ENCODE assay signal across 9 cellular contexts in genomic region chr19:18170714-18171255, GRCh38. TPM values are rescaled to one million over a fixed set of nuclear protein-coding genes. Genes with fewer than 3 reads are reported as not detected.
A peak's percentile ranks its signal among the peaks of the same experiment; 100 is the strongest.
DNase-seq lines count a peak whose midpoint lies in the region; ATAC-seq and TF ChIP-seq lines count a peak whose summit lies in the region.
"Had no signal": no experiment of that assay in that cellular context is flagged by ENCODE, and none has a peak within 500 bp of the region (broad histone marks: within the 10 kb centered on the region; RNA-seq: fewer than 3 reads in every experiment).

No MANE protein-coding gene starts in this region.

- no peaks in the 10 kb centered on the region for H3K9me3 ChIP-seq in DOHH2 (ENCODE audit: control insufficient read depth, insufficient read depth, low read length)
- H3K9me3 ChIP-seq in colonic mucosa: no peaks in the 10 kb centered on the region
- H3K9me3 ChIP-seq in neutrophil: no peaks in the 10 kb centered on the region
- H3K9me3 ChIP-seq: Caco-2 had no signal

- H3K36me3 ChIP-seq in DOHH2 (ENCODE audit: control insufficient read depth, low read length): peaks cover 43% of the 10 kb centered on the region
- no peaks in the 10 kb centered on the region for H3K36me3 ChIP-seq in colonic mucosa
- peaks cover 9% of the 10 kb centered on the region for H3K36me3 ChIP-seq in neutrophil

- DNase-seq in colonic mucosa: no peak
- no peak for DNase-seq in T-helper 9 cell
- no peak for DNase-seq in NCI-H2227 treated with DMSO at 0.1 percent for 48 hours (lab: John Stamatoyannopoulos, UW)
- no peak for DNase-seq in dermis blood vessel endothelial cell
- DNase-seq in left lobe of liver (ENCODE audit: low spot score): no peak
- DNase-seq: Caco-2 had no signal

- peaks cover 33% of the 10 kb centered on the region for H3F3A ChIP-seq in DOHH2 (ENCODE audit: control insufficient read depth, insufficient read depth)

- no peaks in the 10 kb centered on the region for H3K9me2 ChIP-seq in DOHH2 (replicated peaks; ENCODE audit: control insufficient read depth, low read length)

- TF ChIP-seq CTCF in DOHH2 (IDR thresholded peaks at IDR 0.05; ENCODE audit: low read depth, low read length, poor library complexity, severe bottlenecking) (no peak), colonic mucosa (IDR thresholded peaks at IDR 0.05) (no peak), neutrophil (IDR thresholded peaks at IDR 0.05) (no peak)

- ATAC-seq in HG03378 (IDR thresholded peaks at IDR 0.05; ENCODE audit: unreplicated experiment) (peak; percentile 33), left lobe of liver (no peak)

- H3K4me1 ChIP-seq in DOHH2 (ENCODE audit: control insufficient read depth, low read length) (peaks cover 66% of the 10 kb centered on the region), colonic mucosa (peaks cover 8% of the 10 kb centered on the region), neutrophil (ENCODE audit: control insufficient read depth in 1 of 2, insufficient read depth in 1 of 2, low read depth in 1 of 2, low read length in 1 of 2) (peaks cover 62 to 76% of the 10 kb centered on the region in 2 experiments)

- H3K4me2 ChIP-seq in DOHH2 (ENCODE audit: low read length): peak overlapping the region; percentile 99

- intact Hi-C loops in colonic mucosa (cut with DNase I): no loop called here

- peaks cover 35% of the 10 kb centered on the region for H3K79me2 ChIP-seq in DOHH2 (ENCODE audit: control insufficient read depth, low read length)

- no peaks in the 10 kb centered on the region for H3K27me3 ChIP-seq in DOHH2 (ENCODE audit: control insufficient read depth, low read length)
- H3K27me3 ChIP-seq in colonic mucosa: no peaks in the 10 kb centered on the region
- peaks cover 9% of the 10 kb centered on the region for H3K27me3 ChIP-seq in neutrophil

- peak overlapping the region; percentile 97 for H3K27ac ChIP-seq in DOHH2 (ENCODE audit: low read depth, low read length)
- peak overlapping the region; percentile 36 for H3K27ac ChIP-seq in colonic mucosa
- H3K27ac ChIP-seq in neutrophil: peak overlapping the region; percentile 98

- peaks cover 9% of the 10 kb centered on the region for H4K20me1 ChIP-seq in DOHH2 (ENCODE audit: control insufficient read depth, insufficient read depth, low read depth, low read length)

- H3K4me3 ChIP-seq in DOHH2 (ENCODE audit: low read length) (peak overlapping the region; percentile 96), colonic mucosa (no peak overlapping the region), neutrophil (ENCODE audit: low read depth in 1 of 2, low read length in 1 of 2) (peak overlapping the region; percentile 46 to 52)

- peak overlapping the region in 1 of 2 donors; percentile 32 for H3K9ac ChIP-seq in colonic mucosa (ENCODE audit: low read depth in 2 of 2, low read length in 2 of 2)

RNA-seq across cellular contexts. Expression of gene IFI30, which starts 2.8 kb away (rescaled TPM):
- total RNA-seq in colonic mucosa (10 to 100 TPM; 47.1 to 95.2 TPM), dermis blood vessel endothelial cell (8.0 and 8.5 TPM in 2 replicates), left lobe of liver (57.6 TPM)

RNA-seq across cellular contexts. Expression of gene PIK3R2, which starts 17.8 kb away (rescaled TPM):
- 10 to 100 TPM; 42.9 to 48.2 TPM for total RNA-seq in colonic mucosa
- total RNA-seq in dermis blood vessel endothelial cell: 4.8 and 9.7 TPM in 2 replicates
- 14.8 TPM for total RNA-seq in left lobe of liver

RNA-seq across cellular contexts. Expression of gene MPV17L2, which starts 22.2 kb away (rescaled TPM):
- total RNA-seq in colonic mucosa (10 to 100 TPM in 1 of 2 donors, 1 to 10 TPM in 1; 8.9 to 21.7 TPM), dermis blood vessel endothelial cell (15.3 and 19.3 TPM in 2 replicates), left lobe of liver (8.6 TPM)

RNA-seq across cellular contexts. Expression of gene RAB3A, which starts 33.1 kb away (rescaled TPM):
- total RNA-seq in colonic mucosa (1 to 10 TPM; 3.5 to 4.2 TPM), dermis blood vessel endothelial cell (0.17 and 0.93 TPM in 2 replicates), left lobe of liver (2.1 TPM)

RNA-seq across cellular contexts. Expression of gene PDE4C, which starts 55.5 kb away (rescaled TPM):
- total RNA-seq in colonic mucosa (1 to 10 TPM; 2.1 TPM), dermis blood vessel endothelial cell (0.28 and 0.51 TPM in 2 replicates), left lobe of liver (0.60 TPM)

Comparison
In these comparisons a context has a peak if more than half of its experiments do, and no peak if none do; other contexts are left out.
1. H3K27ac ChIP-seq: peak in every context shown above with its lines; median percentile 98 in neutrophil; 97 in DOHH2; 36 in colonic mucosa.